14 cellular contexts compared by ENCODE assay signal in genomic region chr17:36194811-36195473, GRCh38. TPM values are rescaled to one million over a fixed set of nuclear protein-coding genes. Genes with fewer than 3 reads are reported as not detected.
"Had no signal": no experiment of that assay in that cellular context is flagged by ENCODE, and none has a peak within 500 bp of the region (broad histone marks: within the 10 kb centered on the region; RNA-seq: fewer than 3 reads in every experiment).

No MANE protein-coding gene starts in this region.

RNA-seq across cellular contexts. Expression of gene CCL3L1, which starts 1.6 kb away (rescaled TPM):
- total RNA-seq: colonic mucosa, endothelial cell of umbilical vein, fibroblast of lung, fibroblast of villous mesenchyme, gastroesophageal sphincter, mammary epithelial cell, renal cortical epithelial cell, thyroid gland, ureter had no signal
- polyA plus RNA-seq: endothelial cell of umbilical vein; fibroblast of lung; mammary epithelial cell; naive thymus-derived CD4-positive, alpha-beta T cell had no signal

RNA-seq across cellular contexts. Expression of gene CCL4L2, which starts 15.9 kb away (rescaled TPM):
- total RNA-seq: body of pancreas, endothelial cell of umbilical vein, fibroblast of lung, fibroblast of villous mesenchyme, mammary epithelial cell, progenitor cell of endocrine pancreas, renal cortical epithelial cell had no signal
- polyA plus RNA-seq: endothelial cell of umbilical vein; fibroblast of lung; mammary epithelial cell; naive thymus-derived CD4-positive, alpha-beta T cell had no signal

RNA-seq across cellular contexts. Expression of gene TBC1D3B, which starts 18.5 kb away (rescaled TPM):
- total RNA-seq: body of pancreas, hepatocyte, skeletal muscle tissue had no signal
- polyA plus RNA-seq: naive thymus-derived CD4-positive, alpha-beta T cell had no signal
